18 cellular contexts compared by ENCODE assay signal in the genomic region with DNA sequence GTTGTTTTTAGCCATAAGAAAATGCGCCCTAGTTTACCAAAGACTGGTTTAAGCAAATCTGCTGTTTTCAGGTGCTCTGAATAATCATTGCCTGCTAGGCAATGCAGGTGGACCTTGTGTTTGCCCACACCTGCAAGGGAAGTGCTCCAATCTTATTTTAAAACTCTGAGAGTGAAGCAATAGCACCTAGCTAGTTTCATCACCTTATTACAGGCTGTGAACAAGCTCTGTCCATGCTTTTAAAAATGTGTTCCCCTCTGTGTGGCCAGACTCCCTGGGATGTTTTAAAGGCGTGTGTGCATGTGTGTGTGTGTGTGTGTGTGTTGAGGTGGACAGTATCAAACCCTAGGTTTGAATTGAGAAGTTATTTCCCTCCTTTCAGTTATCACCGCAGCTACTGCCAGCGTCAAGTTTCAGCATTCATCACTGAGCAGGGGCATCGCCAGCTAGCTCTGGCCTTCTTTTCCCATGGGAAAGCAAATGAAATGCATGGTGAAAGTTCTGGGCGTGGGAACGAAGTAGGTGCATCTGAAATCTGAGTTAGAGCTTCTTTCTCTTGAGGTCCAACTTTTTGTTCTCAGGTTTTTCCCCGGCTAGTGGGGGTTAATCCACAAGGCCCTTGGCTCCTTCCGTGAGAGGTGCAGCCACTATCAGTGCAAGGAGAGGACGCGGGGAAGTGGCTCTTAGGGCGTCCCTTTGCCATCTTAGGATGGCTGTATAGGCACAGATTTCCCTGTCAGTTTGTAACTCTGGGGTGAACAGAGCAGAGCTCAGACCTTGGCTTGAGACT. TPM values are rescaled to one million over a fixed set of nuclear protein-coding genes. Genes with fewer than 3 reads are reported as not detected.
DNase-seq lines count a peak whose midpoint lies in the region; ATAC-seq and TF ChIP-seq lines count a peak whose summit lies in the region.
"Had no signal": no experiment of that assay in that cellular context is flagged by ENCODE, and none has a peak within 500 bp of the region (broad histone marks: within the 10 kb centered on the region; RNA-seq: fewer than 3 reads in every experiment).

No MANE protein-coding gene starts in this region.

- H3F3A ChIP-seq in PC-9 (ENCODE audit: insufficient read depth, low read depth), result no peaks in the 10 kb centered on the region

- TF ChIP-seq CTCF in AG04450 (IDR thresholded peaks at IDR 0.05; ENCODE audit: low read depth, low read length) (no peak), KMS-11 (conservative IDR thresholded peaks at IDR 0.05; ENCODE audit: low read depth, low read length) (no peak), PC-9 (conservative IDR thresholded peaks at IDR 0.05) (no peak), WERI-Rb-1 (IDR thresholded peaks at IDR 0.05; ENCODE audit: low read depth, low read length) (no peak)

- ATAC-seq in GM18498 (IDR thresholded peaks at IDR 0.05; ENCODE audit: unreplicated experiment), result peak; percentile 20
- ATAC-seq in left lobe of liver, result peak; percentile 50
- ATAC-seq in GM21423 (IDR thresholded peaks at IDR 0.05; ENCODE audit: unreplicated experiment), result no peak
- ATAC-seq: T-cell had no signal

- H3K79me2 ChIP-seq in KMS-11 (ENCODE audit: insufficient read depth, low read depth), result peaks cover 74% of the 10 kb centered on the region
- H3K79me2 ChIP-seq in PC-9 (ENCODE audit: low read depth), result no peaks in the 10 kb centered on the region

- BruUV-seq in PC-9 (replicated peaks; lab: Mats Ljungman, UMichigan), result no TSS peak

- H3K4me3 ChIP-seq in AG04450 (ENCODE audit: low read depth, low read length), result no peak overlapping the region
- no peak overlapping the region for H3K4me3 ChIP-seq in KMS-11 (IDR thresholded peaks at IDR 0.05; ENCODE audit: insufficient read depth, low read depth, low read length)
- no peak overlapping the region for H3K4me3 ChIP-seq in PC-9
- no peak overlapping the region for H3K4me3 ChIP-seq in WERI-Rb-1 (ENCODE audit: low read depth, low read length)
- H3K4me3 ChIP-seq: uterus had no signal

- H3K36me3 ChIP-seq in KMS-11 (ENCODE audit: insufficient read depth) (no peaks in the 10 kb centered on the region), PC-9 (ENCODE audit: low read depth) (no peaks in the 10 kb centered on the region), WERI-Rb-1 (peaks cover 10% of the 10 kb centered on the region)
- H3K36me3 ChIP-seq: uterus had no signal

- POLR2A ChIA-PET in AG04450 (lab: Yijun Ruan, JAX), result no interaction called here
- POLR2A ChIA-PET in PC-9 (lab: Charles Lee; ENCODE audit: unreplicated experiment), result no interaction called here

- H3K9ac ChIP-seq in KMS-11, result peak overlapping the region; percentile 4; the same call in 1 of the 2 replicates

- intact Hi-C loops in PC-9 (cut with micrococcal nuclease; ENCODE audit: unreplicated experiment), result no loop called here

- peak overlapping the region; percentile 2 for H3K27ac ChIP-seq in AG04450 (ENCODE audit: low read depth, low read length)
- H3K27ac ChIP-seq in KMS-11, result peak overlapping the region; percentile 92
- H3K27ac ChIP-seq in PC-9, result no peak overlapping the region
- no peak overlapping the region for H3K27ac ChIP-seq in WERI-Rb-1
- H3K27ac ChIP-seq: uterus had no signal

- DNase-seq in AG04450 (ENCODE audit: low read depth, low spot score), result no peak
- DNase-seq in left lobe of liver (ENCODE audit: low spot score), result no peak
- DNase-seq in GM03348 (ENCODE audit: low spot score), result no peak
- no peak for DNase-seq in PC-9
- DNase-seq in WERI-Rb-1, result no peak
- DNase-seq: activated naive CD4-positive, alpha-beta T cell; activated T-cell treated with anti-CD3 and anti-CD28 coated beads for 4 hours; DND-41; mesendoderm; NCI-H1105 treated with DMSO at 0.1 percent for 48 hours; NCI-H2081 treated with DMSO at 0.1 percent for 48 hours; nephron progenitor cell; stimulated activated CD4-positive, alpha-beta T cell treated with anti-CD3 and anti-CD28 coated beads, Interleukin-4, amount 100 ng/mL, for 1 hour; T-cell; uterus had no signal

- peak overlapping the region; percentile 95 for H3K4me2 ChIP-seq in KMS-11
- H3K4me2 ChIP-seq in PC-9, result no peak overlapping the region

- H3K27me3 ChIP-seq in AG04450 (ENCODE audit: control insufficient read depth, insufficient read depth, low read length) (no peaks in the 10 kb centered on the region), KMS-11 (ENCODE audit: insufficient read depth, low read depth) (no peaks in the 10 kb centered on the region), PC-9 (ENCODE audit: insufficient read depth, low read depth) (peaks cover 78% of the 10 kb centered on the region), WERI-Rb-1 (ENCODE audit: insufficient read depth, low read depth, severe bottlenecking) (peaks cover 51% of the 10 kb centered on the region)
- H3K27me3 ChIP-seq: uterus had no signal

- H4K20me1 ChIP-seq in KMS-11 (ENCODE audit: insufficient read depth), result no peaks in the 10 kb centered on the region
- peaks cover 5% of the 10 kb centered on the region; the same call in 1 of the 2 replicates for H4K20me1 ChIP-seq in PC-9 (ENCODE audit: insufficient read depth)

- H3K9me2 ChIP-seq in PC-9 (ENCODE audit: insufficient read depth), result no peaks in the 10 kb centered on the region

- CTCF ChIA-PET in AG04450 (lab: Charles Lee) (no interaction called here), PC-9 (lab: Charles Lee) (no interaction called here)

- H3K9me3 ChIP-seq in AG04450 (ENCODE audit: control insufficient read depth, insufficient read depth, low read length), result peaks cover 62% of the 10 kb centered on the region
- no peaks in the 10 kb centered on the region for H3K9me3 ChIP-seq in PC-9 (ENCODE audit: insufficient read depth, low read depth)
- H3K9me3 ChIP-seq in WERI-Rb-1 (ENCODE audit: severe bottlenecking), result no peaks in the 10 kb centered on the region
- H3K9me3 ChIP-seq: uterus had no signal

- H3K4me1 ChIP-seq in KMS-11 (ENCODE audit: low read depth, poor library complexity, severe bottlenecking) (peaks cover 99% of the 10 kb centered on the region), PC-9 (replicated peaks; ENCODE audit: insufficient read depth) (no peaks in the 10 kb centered on the region)

- H2AFZ ChIP-seq in KMS-11 (ENCODE audit: low read depth) (no peak overlapping the region), PC-9 (no peak overlapping the region)

RNA-seq across cellular contexts. Expression of gene DUSP22, which starts 30.8 kb away (rescaled TPM):
- 5.4 and 6.4 TPM in 2 replicates for polyA plus RNA-seq in AG04450 (2011; rRNA removed)
- polyA minus RNA-seq in AG04450 (2011; rRNA and poly(A)+ RNA removed), result 4.7 and 5.4 TPM in 2 replicates
- total RNA-seq in left lobe of liver (15.9 TPM), PC-9 (2021) (23.7 and 25.5 TPM in 2 replicates)

Comparison
In these comparisons a context has a peak if more than half of its experiments do, and no peak if none do; other contexts are left out.
1. H3K27ac ChIP-seq: peak in AG04450 (single experiment) and KMS-11 (single experiment); none in PC-9 (single experiment) and WERI-Rb-1 (single experiment).